1 cellular context compared by ENCODE assay signal in the genomic region with DNA sequence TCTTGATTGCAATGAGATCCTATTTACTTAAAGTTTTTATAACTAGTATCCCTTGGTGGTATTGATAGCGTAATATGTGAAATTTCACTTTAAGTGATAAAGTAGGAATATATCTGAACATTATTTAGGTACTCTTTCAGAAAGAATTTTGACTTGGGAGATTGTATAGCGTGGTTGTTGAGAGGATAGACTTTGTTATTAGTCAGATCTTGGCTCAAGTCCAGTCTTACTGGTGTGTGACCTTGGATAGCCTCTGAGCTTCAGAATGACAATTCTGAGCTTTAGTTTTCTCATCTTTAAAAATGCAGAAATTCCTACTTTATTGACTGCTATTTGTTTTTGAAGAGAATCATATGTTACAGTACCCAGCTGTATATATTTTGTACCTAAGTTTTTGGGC.
TF ChIP-seq lines count a peak whose summit lies in the region.

No MANE protein-coding gene starts in this region.

TF ChIP-seq in K562, 482 proteins besides CTCF, POLR2A, EP300 and RAD21 (continued from another document):
- TF ChIP-seq NFIC (IDR thresholded peaks at IDR 0.05) (peak; percentile 96), GTF2E2 (tag; IDR thresholded peaks at IDR 0.05) (no peak), MCM2 (IDR thresholded peaks at IDR 0.05; ENCODE audit: low read depth) (no peak), SMARCA4 (IDR thresholded peaks at IDR 0.05) (peak; percentile 45; the same call in 1 of the 2 replicates), ZNF408 (CRISPR knock-in tag; IDR thresholded peaks at IDR 0.05; ENCODE audit: low read depth) (no peak), KAT8 (IDR thresholded peaks at IDR 0.05; ENCODE audit: low read depth) (no peak), ARNT (IDR thresholded peaks at IDR 0.05) (no peak), NRF1 (conservative IDR thresholded peaks at IDR 0.05 in 1 of 2, IDR thresholded peaks at IDR 0.05 in 1 of 2) (no peak), POLR2G (IDR thresholded peaks at IDR 0.05; ENCODE audit: low read depth, low read length) (no peak), ZKSCAN3 (CRISPR knock-in tag; IDR thresholded peaks at IDR 0.05) (no peak), FUS (optimal IDR thresholded peaks at IDR 0.05; ENCODE audit: low read depth, low read length) (no peak), FOXJ3 (CRISPR knock-in tag; IDR thresholded peaks at IDR 0.05) (no peak), FOXJ2 (tag; IDR thresholded peaks at IDR 0.05) (0 out of 2 replicates have a peak, but pooled peaks have one; percentile 23), ESRRA (IDR thresholded peaks at IDR 0.05; ENCODE audit: borderline replicate concordance, low read depth) (peak; percentile 83), ZNF830 (CRISPR knock-in tag; IDR thresholded peaks at IDR 0.05) (no peak), ZNF764 (CRISPR knock-in tag; IDR thresholded peaks at IDR 0.05; ENCODE audit: low read depth) (no peak), LEF1 (IDR thresholded peaks at IDR 0.05) (peak; percentile 27), TFAM (CRISPR knock-in tag; conservative IDR thresholded peaks at IDR 0.05) (no peak)
- TF ChIP-seq, protein P1, sequence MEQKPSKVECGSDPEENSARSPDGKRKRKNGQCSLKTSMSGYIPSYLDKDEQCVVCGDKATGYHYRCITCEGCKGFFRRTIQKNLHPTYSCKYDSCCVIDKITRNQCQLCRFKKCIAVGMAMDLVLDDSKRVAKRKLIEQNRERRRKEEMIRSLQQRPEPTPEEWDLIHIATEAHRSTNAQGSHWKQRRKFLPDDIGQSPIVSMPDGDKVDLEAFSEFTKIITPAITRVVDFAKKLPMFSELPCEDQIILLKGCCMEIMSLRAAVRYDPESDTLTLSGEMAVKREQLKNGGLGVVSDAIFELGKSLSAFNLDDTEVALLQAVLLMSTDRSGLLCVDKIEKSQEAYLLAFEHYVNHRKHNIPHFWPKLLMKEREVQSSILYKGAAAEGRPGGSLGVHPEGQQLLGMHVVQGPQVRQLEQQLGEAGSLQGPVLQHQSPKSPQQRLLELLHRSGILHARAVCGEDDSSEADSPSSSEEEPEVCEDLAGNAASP (IDR thresholded peaks at IDR 0.05): peak; percentile 71; the same call in 1 of the 2 replicates
- TF ChIP-seq, protein P2, sequence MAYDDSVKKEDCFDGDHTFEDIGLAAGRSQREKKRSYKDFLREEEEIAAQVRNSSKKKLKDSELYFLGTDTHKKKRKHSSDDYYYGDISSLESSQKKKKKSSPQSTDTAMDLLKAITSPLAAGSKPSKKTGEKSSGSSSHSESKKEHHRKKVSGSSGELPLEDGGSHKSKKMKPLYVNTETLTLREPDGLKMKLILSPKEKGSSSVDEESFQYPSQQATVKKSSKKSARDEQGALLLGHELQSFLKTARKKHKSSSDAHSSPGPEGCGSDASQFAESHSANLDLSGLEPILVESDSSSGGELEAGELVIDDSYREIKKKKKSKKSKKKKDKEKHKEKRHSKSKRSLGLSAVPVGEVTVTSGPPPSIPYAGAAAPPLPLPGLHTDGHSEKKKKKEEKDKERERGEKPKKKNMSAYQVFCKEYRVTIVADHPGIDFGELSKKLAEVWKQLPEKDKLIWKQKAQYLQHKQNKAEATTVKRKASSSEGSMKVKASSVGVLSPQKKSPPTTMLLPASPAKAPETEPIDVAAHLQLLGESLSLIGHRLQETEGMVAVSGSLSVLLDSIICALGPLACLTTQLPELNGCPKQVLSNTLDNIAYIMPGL (CRISPR knock-in tag; IDR thresholded peaks at IDR 0.05): no peak
- TF ChIP-seq, protein P3, sequence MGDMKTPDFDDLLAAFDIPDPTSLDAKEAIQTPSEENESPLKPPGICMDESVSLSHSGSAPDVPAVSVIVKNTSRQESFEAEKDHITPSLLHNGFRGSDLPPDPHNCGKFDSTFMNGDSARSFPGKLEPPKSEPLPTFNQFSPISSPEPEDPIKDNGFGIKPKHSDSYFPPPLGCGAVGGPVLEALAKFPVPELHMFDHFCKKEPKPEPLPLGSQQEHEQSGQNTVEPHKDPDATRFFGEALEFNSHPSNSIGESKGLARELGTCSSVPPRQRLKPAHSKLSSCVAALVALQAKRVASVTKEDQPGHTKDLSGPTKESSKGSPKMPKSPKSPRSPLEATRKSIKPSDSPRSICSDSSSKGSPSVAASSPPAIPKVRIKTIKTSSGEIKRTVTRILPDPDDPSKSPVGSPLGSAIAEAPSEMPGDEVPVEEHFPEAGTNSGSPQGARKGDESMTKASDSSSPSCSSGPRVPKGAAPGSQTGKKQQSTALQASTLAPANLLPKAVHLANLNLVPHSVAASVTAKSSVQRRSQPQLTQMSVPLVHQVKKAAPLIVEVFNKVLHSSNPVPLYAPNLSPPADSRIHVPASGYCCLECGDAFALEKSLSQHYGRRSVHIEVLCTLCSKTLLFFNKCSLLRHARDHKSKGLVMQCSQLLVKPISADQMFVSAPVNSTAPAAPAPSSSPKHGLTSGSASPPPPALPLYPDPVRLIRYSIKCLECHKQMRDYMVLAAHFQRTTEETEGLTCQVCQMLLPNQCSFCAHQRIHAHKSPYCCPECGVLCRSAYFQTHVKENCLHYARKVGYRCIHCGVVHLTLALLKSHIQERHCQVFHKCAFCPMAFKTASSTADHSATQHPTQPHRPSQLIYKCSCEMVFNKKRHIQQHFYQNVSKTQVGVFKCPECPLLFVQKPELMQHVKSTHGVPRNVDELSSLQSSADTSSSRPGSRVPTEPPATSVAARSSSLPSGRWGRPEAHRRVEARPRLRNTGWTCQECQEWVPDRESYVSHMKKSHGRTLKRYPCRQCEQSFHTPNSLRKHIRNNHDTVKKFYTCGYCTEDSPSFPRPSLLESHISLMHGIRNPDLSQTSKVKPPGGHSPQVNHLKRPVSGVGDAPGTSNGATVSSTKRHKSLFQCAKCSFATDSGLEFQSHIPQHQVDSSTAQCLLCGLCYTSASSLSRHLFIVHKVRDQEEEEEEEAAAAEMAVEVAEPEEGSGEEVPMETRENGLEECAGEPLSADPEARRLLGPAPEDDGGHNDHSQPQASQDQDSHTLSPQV (IDR thresholded peaks at IDR 0.05): 0 out of 2 replicates have a peak, but pooled peaks have one; percentile 33
- TF ChIP-seq, protein P4, sequence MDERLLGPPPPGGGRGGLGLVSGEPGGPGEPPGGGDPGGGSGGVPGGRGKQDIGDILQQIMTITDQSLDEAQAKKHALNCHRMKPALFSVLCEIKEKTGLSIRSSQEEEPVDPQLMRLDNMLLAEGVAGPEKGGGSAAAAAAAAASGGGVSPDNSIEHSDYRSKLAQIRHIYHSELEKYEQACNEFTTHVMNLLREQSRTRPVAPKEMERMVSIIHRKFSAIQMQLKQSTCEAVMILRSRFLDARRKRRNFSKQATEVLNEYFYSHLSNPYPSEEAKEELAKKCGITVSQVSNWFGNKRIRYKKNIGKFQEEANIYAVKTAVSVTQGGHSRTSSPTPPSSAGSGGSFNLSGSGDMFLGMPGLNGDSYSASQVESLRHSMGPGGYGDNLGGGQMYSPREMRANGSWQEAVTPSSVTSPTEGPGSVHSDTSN (CRISPR knock-in tag; IDR thresholded peaks at IDR 0.05; ENCODE audit: low read depth): no peak
- TF ChIP-seq, protein P4 (tag; conservative IDR thresholded peaks at IDR 0.05; ENCODE audit: low read depth): 0 out of 2 replicates have a peak, but pooled peaks have one; percentile 9
- TF ChIP-seq, protein P5, sequence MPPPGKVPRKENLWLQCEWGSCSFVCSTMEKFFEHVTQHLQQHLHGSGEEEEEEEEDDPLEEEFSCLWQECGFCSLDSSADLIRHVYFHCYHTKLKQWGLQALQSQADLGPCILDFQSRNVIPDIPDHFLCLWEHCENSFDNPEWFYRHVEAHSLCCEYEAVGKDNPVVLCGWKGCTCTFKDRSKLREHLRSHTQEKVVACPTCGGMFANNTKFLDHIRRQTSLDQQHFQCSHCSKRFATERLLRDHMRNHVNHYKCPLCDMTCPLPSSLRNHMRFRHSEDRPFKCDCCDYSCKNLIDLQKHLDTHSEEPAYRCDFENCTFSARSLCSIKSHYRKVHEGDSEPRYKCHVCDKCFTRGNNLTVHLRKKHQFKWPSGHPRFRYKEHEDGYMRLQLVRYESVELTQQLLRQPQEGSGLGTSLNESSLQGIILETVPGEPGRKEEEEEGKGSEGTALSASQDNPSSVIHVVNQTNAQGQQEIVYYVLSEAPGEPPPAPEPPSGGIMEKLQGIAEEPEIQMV (tag; conservative IDR thresholded peaks at IDR 0.05; ENCODE audit: low read depth): no peak
